ENCODE assay signal across 20 cellular contexts in the genomic region with DNA sequence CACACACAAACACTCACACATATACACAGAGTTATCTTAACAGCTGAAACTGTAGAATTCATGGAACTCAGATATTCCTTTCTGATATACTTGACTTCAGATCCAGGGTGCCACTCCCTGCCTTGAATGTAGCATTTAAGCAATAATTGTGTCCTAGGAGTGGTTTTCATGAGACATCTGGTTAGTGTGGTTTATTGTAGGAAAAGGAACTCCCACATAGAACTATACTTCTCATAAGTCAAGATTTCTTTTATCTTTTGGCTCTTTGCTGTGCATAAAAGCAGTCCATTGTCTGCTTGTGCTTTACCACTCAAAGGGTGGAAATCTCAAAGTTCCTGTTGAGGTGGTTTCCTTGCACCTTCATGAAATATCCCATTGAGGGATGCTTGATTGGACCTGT.
A peak's percentile ranks its signal among the peaks of the same experiment; 100 is the strongest.
DNase-seq lines count a peak whose midpoint lies in the region; ATAC-seq, FAIRE-seq and TF ChIP-seq lines count a peak whose summit lies in the region.
"Had no signal": no experiment of that assay in that cellular context is flagged by ENCODE, and none has a peak within 500 bp of the region (broad histone marks: within the 10 kb centered on the region; RNA-seq: fewer than 3 reads in every experiment).

No MANE protein-coding gene starts in this region.

- CTCF ChIA-PET in A549 (lab: Yijun Ruan, JAX), result interaction anchor here (0.9 kb wide), 1 partner anchor 450 kb away, joined by 3 read pairs; no protein-coding TSS in a partner anchor

- H3K27me3 ChIP-seq in foreskin keratinocyte (peaks cover 20% of the 10 kb centered on the region), Peyer's patch (no peaks in the 10 kb centered on the region)

- H3K36me3 ChIP-seq in Peyer's patch, result no peaks in the 10 kb centered on the region

- H3K4me3 Mint-ChIP-seq in HFFc6, result peak overlapping the region; percentile 38; the same call in 1 of the 2 replicates
- H3K4me3 Mint-ChIP-seq in activated T-helper 17 cell treated with anti-CD3 and anti-CD28 coated beads, Interleukin-2, amount 50 U/mL, for 72 hours, result peak overlapping the region; percentile 36
- H3K4me3 Mint-ChIP-seq: natural killer cell treated with Interleukin-12 subunit alpha and Interleukin-12 subunit beta and Interleukin-15 and Interleukin-18, amount 100 ng/mL, for 72 hours; T-helper 2 cell treated with Interferon-gamma antibody and Interleukin-4, amounts not matched to agents 5 μg/mL and 100 μg/mL, for 36 hours had no signal

- no peak overlapping the region for H3K4me3 ChIP-seq in A549
- H3K4me3 ChIP-seq in Peyer's patch, result no peak overlapping the region
- H3K4me3 ChIP-seq: GM12878 had no signal

- H3K9me3 Mint-ChIP-seq in HFFc6, result no peaks in the 10 kb centered on the region
- H3K9me3 Mint-ChIP-seq in activated T-helper 17 cell treated with anti-CD3 and anti-CD28 coated beads, Interleukin-2, amount 50 U/mL, for 72 hours, result no peaks in the 10 kb centered on the region
- H3K9me3 Mint-ChIP-seq: T-helper 2 cell treated with Interferon-gamma antibody and Interleukin-4, amounts not matched to agents 5 μg/mL and 100 μg/mL, for 36 hours had no signal

- peaks cover 1% of the 10 kb centered on the region; the same call in 1 of the 2 replicates for H3K27me3 Mint-ChIP-seq in HFFc6 (ENCODE audit: insufficient read depth)
- H3K27me3 Mint-ChIP-seq in activated T-helper 17 cell treated with anti-CD3 and anti-CD28 coated beads, Interleukin-2, amount 50 U/mL, for 72 hours, result no peaks in the 10 kb centered on the region
- H3K27me3 Mint-ChIP-seq: natural killer cell treated with Interleukin-12 subunit alpha and Interleukin-12 subunit beta and Interleukin-15 and Interleukin-18, amount 100 ng/mL, for 72 hours had no signal

- H3K27ac Mint-ChIP-seq in HFFc6, result peak overlapping the region; percentile 87
- peak overlapping the region; percentile 13 for H3K27ac Mint-ChIP-seq in activated T-helper 17 cell treated with anti-CD3 and anti-CD28 coated beads, Interleukin-2, amount 50 U/mL, for 72 hours
- H3K27ac Mint-ChIP-seq: T-helper 2 cell treated with Interferon-gamma antibody and Interleukin-4, amounts not matched to agents 5 μg/mL and 100 μg/mL, for 36 hours had no signal

- H3K9me3 ChIP-seq in A549 (no peaks in the 10 kb centered on the region), Peyer's patch (no peaks in the 10 kb centered on the region)

- TF ChIP-seq POLR2A in A549 (IDR thresholded peaks at IDR 0.05; ENCODE audit: low read length), result no peak
- no peak for TF ChIP-seq POLR2A in Peyer's patch (IDR thresholded peaks at IDR 0.05)

- DNase-seq in A549 (ENCODE audit: low read depth in 1 of 2, low spot score in 1 of 2), result no peak
- DNase-seq in HFFc6, result no peak
- peak in 1 of 2 donors; percentile 26 for DNase-seq in foreskin keratinocyte
- no peak for DNase-seq in Peyer's patch
- no peak for DNase-seq in putamen (ENCODE audit: low spot score)
- no peak for DNase-seq in DMS153 treated with DMSO at 0.1 percent for 48 hours (lab: John Stamatoyannopoulos, UW; ENCODE audit: unreplicated experiment)
- DNase-seq: activated CD4-positive, alpha-beta T cell treated with anti-CD3 and anti-CD28 coated beads for 1 hour; central memory CD4-positive, alpha-beta T cell; effector memory CD4-positive, alpha-beta T cell; KG1; NCI-H146; NCI-H2227 treated with DMSO at 0.1 percent for 48 hours; NK-92 treated with Interleukin-12 subunit alpha and Interleukin-12 subunit beta, amount 100 ng/mL, for 24 hours had no signal

- FAIRE-seq in A549 (lab: Jason Lieb, UNC), result no peak
- FAIRE-seq: frontal cortex, GM12878, H1 had no signal

- H3K27ac ChIP-seq in A549, result peak overlapping the region; percentile 69 to 95
- H3K27ac ChIP-seq in foreskin keratinocyte, result peak overlapping the region; percentile 45
- no peak overlapping the region for H3K27ac ChIP-seq in Peyer's patch

- H3K4me1 ChIP-seq in A549, result peaks cover 91% of the 10 kb centered on the region
- peaks cover 20% of the 10 kb centered on the region for H3K4me1 ChIP-seq in foreskin keratinocyte
- H3K4me1 ChIP-seq in Peyer's patch, result no peaks in the 10 kb centered on the region

- 0 out of 2 replicates have a peak, but pooled peaks cover 5% of the 10 kb centered on the region for H3K36me3 Mint-ChIP-seq in HFFc6 (ENCODE audit: low read depth)
- H3K36me3 Mint-ChIP-seq in activated T-helper 17 cell treated with anti-CD3 and anti-CD28 coated beads, Interleukin-2, amount 50 U/mL, for 72 hours (ENCODE audit: low read depth), result no peaks in the 10 kb centered on the region
- H3K36me3 Mint-ChIP-seq: natural killer cell treated with Interleukin-12 subunit alpha and Interleukin-12 subunit beta and Interleukin-15 and Interleukin-18, amount 100 ng/mL, for 72 hours had no signal

- no peak for TF ChIP-seq EP300 in A549 (IDR thresholded peaks at IDR 0.05)

- H3K4me1 Mint-ChIP-seq in HFFc6 (ENCODE audit: low read depth), result peaks cover 100% of the 10 kb centered on the region
- peaks cover 30% of the 10 kb centered on the region for H3K4me1 Mint-ChIP-seq in activated T-helper 17 cell treated with anti-CD3 and anti-CD28 coated beads, Interleukin-2, amount 50 U/mL, for 72 hours

- POLR2A ChIA-PET in A549 (lab: Yijun Ruan, JAX), result no interaction called here

- TF ChIP-seq CTCF in A549 (IDR thresholded peaks at IDR 0.05) (no peak), HFFc6 (IDR thresholded peaks at IDR 0.05) (no peak), foreskin keratinocyte (conservative IDR thresholded peaks at IDR 0.05) (no peak), Peyer's patch (IDR thresholded peaks at IDR 0.05) (no peak)

- no peak for ATAC-seq in A549
- ATAC-seq in activated T-helper 17 cell treated with anti-CD3 and anti-CD28 coated beads, Interleukin-2, amount 50 U/mL, for 72 hours (replicated peaks), result peak; percentile 25
- ATAC-seq in foreskin keratinocyte, result no peak
- ATAC-seq in HG02759 (IDR thresholded peaks at IDR 0.05; ENCODE audit: unreplicated experiment), result no peak
- ATAC-seq: GM12878; natural killer cell treated with Interleukin-12 subunit alpha and Interleukin-12 subunit beta and Interleukin-15 and Interleukin-18, amount 100 ng/mL, for 72 hours had no signal

- H3K4me2 ChIP-seq in A549, result peak overlapping the region; percentile 57

- no peak for TF ChIP-seq RAD21 in A549 (conservative IDR thresholded peaks at IDR 0.05 in 1 of 2, IDR thresholded peaks at IDR 0.05 in 1 of 2)

TF ChIP-seq in A549, 52 proteins besides CTCF, POLR2A, EP300 and RAD21:
- no peak for TF ChIP-seq ZFP36 (IDR thresholded peaks at IDR 0.05; ENCODE audit: borderline replicate concordance, partially characterized antibody)
- no peak for TF ChIP-seq RFX5 (IDR thresholded peaks at IDR 0.05)
- no peak for TF ChIP-seq TP53 (CRISPR knock-in tag; IDR thresholded peaks at IDR 0.05)
- TF ChIP-seq, protein P1, sequence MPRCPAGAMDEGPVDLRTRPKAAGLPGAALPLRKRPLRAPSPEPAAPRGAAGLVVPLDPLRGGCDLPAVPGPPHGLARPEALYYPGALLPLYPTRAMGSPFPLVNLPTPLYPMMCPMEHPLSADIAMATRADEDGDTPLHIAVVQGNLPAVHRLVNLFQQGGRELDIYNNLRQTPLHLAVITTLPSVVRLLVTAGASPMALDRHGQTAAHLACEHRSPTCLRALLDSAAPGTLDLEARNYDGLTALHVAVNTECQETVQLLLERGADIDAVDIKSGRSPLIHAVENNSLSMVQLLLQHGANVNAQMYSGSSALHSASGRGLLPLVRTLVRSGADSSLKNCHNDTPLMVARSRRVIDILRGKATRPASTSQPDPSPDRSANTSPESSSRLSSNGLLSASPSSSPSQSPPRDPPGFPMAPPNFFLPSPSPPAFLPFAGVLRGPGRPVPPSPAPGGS (IDR thresholded peaks at IDR 0.05), result no peak
- TF ChIP-seq ESRRA (IDR thresholded peaks at IDR 0.05; ENCODE audit: borderline replicate concordance, low read length), result no peak
- TF ChIP-seq RCOR1 (IDR thresholded peaks at IDR 0.05; ENCODE audit: low read depth, low read length), result no peak
- TF ChIP-seq ZNF302 (CRISPR knock-in tag; IDR thresholded peaks at IDR 0.05), result no peak
- no peak for TF ChIP-seq MAZ (IDR thresholded peaks at IDR 0.05; ENCODE audit: borderline replicate concordance, low read depth, low read length)
- TF ChIP-seq CBX2 (IDR thresholded peaks at IDR 0.05; ENCODE audit: borderline replicate concordance, low read depth), result no peak
- TF ChIP-seq CHD4 (IDR thresholded peaks at IDR 0.05; ENCODE audit: borderline replicate concordance), result no peak
- TF ChIP-seq GATA3 (IDR thresholded peaks at IDR 0.05; ENCODE audit: borderline replicate concordance), result no peak
- TF ChIP-seq PHF8 (IDR thresholded peaks at IDR 0.05; ENCODE audit: borderline replicate concordance, low read depth), result no peak
- no peak for TF ChIP-seq RARB (CRISPR knock-in tag; IDR thresholded peaks at IDR 0.05)
- TF ChIP-seq NPAS2 (CRISPR knock-in tag; IDR thresholded peaks at IDR 0.05; ENCODE audit: borderline replicate concordance), result no peak
- TF ChIP-seq ZC3H11A (IDR thresholded peaks at IDR 0.05), result no peak
TF ChIP-seq in A549: peak in this region for 0.

Comparison
In these comparisons a context has a peak if more than half of its experiments do, and no peak if none do; other contexts are left out.
1. H3K27ac ChIP-seq: peak in A549 (2 of 2) and foreskin keratinocyte (single experiment); none in Peyer's patch (0 of 4).